In genomic region chr13:113769881-113770280, GRCh38 we compare ENCODE assay signal across 24 cellular contexts. TPM values are rescaled to one million over a fixed set of nuclear protein-coding genes. Genes with fewer than 3 reads are reported as not detected.
"Had no signal": no experiment of that assay in that cellular context is flagged by ENCODE, and none has a peak within 500 bp of the region (broad histone marks: within the 10 kb centered on the region; RNA-seq: fewer than 3 reads in every experiment).

No MANE protein-coding gene starts in this region.

- H3K27ac ChIP-seq: ascending aorta, cardiac muscle cell, coronary artery, dorsolateral prefrontal cortex, heart left ventricle, left lung, neutrophil, testis, transverse colon had no signal

- H3K9me3 ChIP-seq: ascending aorta, left lung, neutrophil, testis, transverse colon had no signal

- H3K36me3 ChIP-seq: cardiac muscle cell, left lung, neutrophil, transverse colon had no signal

- DNase-seq: activated CD4-positive, alpha-beta T cell treated with anti-CD3 and anti-CD28 coated beads for 36 hours; activated CD4-positive, CD25-positive, alpha-beta regulatory T cell; activated gamma-delta T cell; activated naive CD4-positive, alpha-beta T cell treated with anti-CD3 and anti-CD28 coated beads, Interleukin-2, amount 10 ng/mL, durations not matched to agents 7 days and 5 days; activated naive CD8-positive, alpha-beta T cell treated with anti-CD3 and anti-CD28 coated beads, Interleukin-2, amount 10 ng/mL, durations not matched to agents 7 days and 5 days; effector memory CD8-positive, alpha-beta T cell; hypothalamus; immature natural killer cell; kidney; left lung; mesendoderm; nephron progenitor cell; stimulated activated naive CD4-positive, alpha-beta T cell treated with Interleukin-2 at 50 U/mL for 16 hours; T-helper 1 cell; testis; transverse colon had no signal

- H3K4me1 ChIP-seq: ascending aorta, testis, transverse colon had no signal

- ATAC-seq: activated CD4-positive, alpha-beta T cell treated with anti-CD3 and anti-CD28 coated beads for 36 hours; effector memory CD8-positive, alpha-beta T cell; esophagus mucosa; heart left ventricle; left lung had no signal

- H3K27me3 ChIP-seq: ascending aorta, cardiac muscle cell, dorsolateral prefrontal cortex, heart left ventricle, left lung, testis, transverse colon had no signal

- H3K4me3 ChIP-seq: ascending aorta, cardiac muscle cell, coronary artery, dorsolateral prefrontal cortex, heart left ventricle, left lung, lung, testis, transverse colon had no signal

RNA-seq across cellular contexts. Expression of gene TMEM255B, which starts 10.9 kb away (rescaled TPM):
- total RNA-seq: cardiac muscle cell had no signal
- polyA plus RNA-seq: immature natural killer cell had no signal
